ENCODE assay signal across 25 cellular contexts in the genomic region with DNA sequence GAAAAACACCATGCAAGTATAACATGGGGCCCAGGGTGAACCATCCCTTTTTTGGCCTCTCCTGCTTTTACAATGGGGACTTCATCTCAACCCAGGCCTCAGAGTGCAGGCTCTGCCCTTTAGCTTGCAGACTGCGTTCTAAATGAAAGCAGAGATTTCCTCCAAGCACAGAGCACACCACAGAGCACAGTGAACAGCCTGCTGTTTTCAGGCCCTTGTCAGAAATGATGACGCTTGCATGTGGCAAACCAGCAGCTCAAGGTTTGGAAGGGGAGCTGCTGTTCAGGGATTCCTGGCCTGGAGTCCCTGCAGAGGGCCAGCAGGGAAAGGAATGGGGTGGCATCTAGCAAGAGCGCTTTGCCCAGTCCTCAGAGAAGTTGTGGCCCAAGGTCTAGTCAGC.
A peak's percentile ranks its signal among the peaks of the same experiment; 100 is the strongest.
DNase-seq lines count a peak whose midpoint lies in the region; ATAC-seq and TF ChIP-seq lines count a peak whose summit lies in the region.
"Had no signal": no experiment of that assay in that cellular context is flagged by ENCODE, and none has a peak within 500 bp of the region (broad histone marks: within the 10 kb centered on the region; RNA-seq: fewer than 3 reads in every experiment).

No MANE protein-coding gene starts in this region.

- 0 out of 2 replicates have a peak, but pooled peaks cover 3% of the 10 kb centered on the region for H4K20me1 ChIP-seq in DND-41 (ENCODE audit: insufficient read depth, low read length)
- H4K20me1 ChIP-seq: BLaER1 treated with 17β-estradiol and CSF1 and Interleukin-3, amounts not matched to agents 10 nM and 100 nM had no signal

- no peaks in the 10 kb centered on the region for H3K79me2 ChIP-seq in DND-41 (ENCODE audit: insufficient read depth, low read length)

- peaks cover 21% of the 10 kb centered on the region for H3K4me1 ChIP-seq in DND-41 (ENCODE audit: insufficient read depth, low read length)
- H3K4me1 ChIP-seq: HAP-1, SJSA1 had no signal

- peaks cover 69% of the 10 kb centered on the region for H3K36me3 ChIP-seq in DND-41 (ENCODE audit: insufficient read depth, low read length)
- H3K36me3 ChIP-seq: HAP-1, MG63, SJSA1 had no signal

- no peaks in the 10 kb centered on the region for H3K9me3 ChIP-seq in DND-41 (ENCODE audit: insufficient read depth, low read length, severe bottlenecking)
- H3K9me3 ChIP-seq: BLaER1 treated with 17β-estradiol and CSF1 and Interleukin-3, amounts not matched to agents 10 nM and 100 nM; HAP-1; MG63; SJSA1 had no signal

- H3K4me3 ChIP-seq in DND-41 (ENCODE audit: low read depth in 1 of 2, low read length in 2 of 2), result no peak overlapping the region
- H3K4me3 ChIP-seq: BLaER1 treated with 17β-estradiol and CSF1 and Interleukin-3, amounts not matched to agents 10 nM and 100 nM; HAP-1; MG63; SJSA1 had no signal

- H3K4me2 ChIP-seq in DND-41 (ENCODE audit: insufficient read depth, low read length), result no peak overlapping the region

- no peak overlapping the region for H2AFZ ChIP-seq in DND-41 (ENCODE audit: low read depth, low read length)

- no peaks in the 10 kb centered on the region for H3K27me3 ChIP-seq in DND-41 (ENCODE audit: insufficient read depth, low read length, poor library complexity)
- H3K27me3 ChIP-seq in layer of hippocampus (ENCODE audit: control insufficient read depth, insufficient read depth, low read length), result no peaks in the 10 kb centered on the region
- H3K27me3 ChIP-seq: BLaER1 treated with 17β-estradiol and CSF1 and Interleukin-3, amounts not matched to agents 10 nM and 100 nM; MG63; SJSA1 had no signal

- no peak overlapping the region for H3K9ac ChIP-seq in DND-41 (ENCODE audit: low read depth, low read length)
- H3K9ac ChIP-seq: BLaER1 treated with 17β-estradiol and CSF1 and Interleukin-3, amounts not matched to agents 10 nM and 100 nM had no signal

- H3K27ac ChIP-seq in DND-41 (ENCODE audit: low read length) (peak overlapping the region; percentile 6), cingulate gyrus (ENCODE audit: low read depth, low read length) (peak overlapping the region; percentile 78), layer of hippocampus (ENCODE audit: low read depth, low read length) (peak overlapping the region; percentile 85)
- H3K27ac ChIP-seq: BLaER1 treated with 17β-estradiol and CSF1 and Interleukin-3, amounts not matched to agents 10 nM and 100 nM; SJSA1 had no signal

- TF ChIP-seq CTCF in DND-41 (IDR thresholded peaks at IDR 0.05; ENCODE audit: borderline replicate concordance, extremely low read depth, low read length, poor library complexity, severe bottlenecking), result no peak

- DNase-seq in DND-41, result no peak
- DNase-seq in pons (ENCODE audit: low spot score), result peak; percentile 67
- no peak for DNase-seq in stimulated activated CD4-positive, alpha-beta T cell treated with anti-CD3 and anti-CD28 coated beads, Interleukin-15, amount 100 ng/mL, for 24 hours
- no peak for DNase-seq in GM19238 (ENCODE audit: insufficient read length, low spot score)
- DNase-seq in KBM-7, result no peak
- DNase-seq in central memory CD4-positive, alpha-beta T cell, result no peak
- DNase-seq: CD4-positive, alpha-beta memory T cell; COR-L47; DMS53; GOT3; HFFc6; KG1; MG63; NCI-H1105 treated with DMSO at 0.1 percent for 48 hours; NCI-H2029; NCI-H446 treated with DMSO at 0.1 percent for 48 hours; NCI-H526; NCI-H82; Right ventricle myocardium superior; RPMI8226 had no signal

- in situ Hi-C loops in KBM-7 (cut with MboI; ENCODE audit: low pct_unique_long_range_greater_than_20kb, low sequenced_read_pairs), result no loop called here

- ATAC-seq in DND-41 (ENCODE audit: insufficient read depth, low read depth), result no peak

Comparison
In these comparisons a context has a peak if more than half of its experiments do, and no peak if none do; other contexts are left out.
1. H3K27ac ChIP-seq: peak in every context shown above with its lines; median percentile 85 in layer of hippocampus; 78 in cingulate gyrus; 6 in DND-41.